Comparison of ENCODE assay signal across 8 cellular contexts in the genomic region with DNA sequence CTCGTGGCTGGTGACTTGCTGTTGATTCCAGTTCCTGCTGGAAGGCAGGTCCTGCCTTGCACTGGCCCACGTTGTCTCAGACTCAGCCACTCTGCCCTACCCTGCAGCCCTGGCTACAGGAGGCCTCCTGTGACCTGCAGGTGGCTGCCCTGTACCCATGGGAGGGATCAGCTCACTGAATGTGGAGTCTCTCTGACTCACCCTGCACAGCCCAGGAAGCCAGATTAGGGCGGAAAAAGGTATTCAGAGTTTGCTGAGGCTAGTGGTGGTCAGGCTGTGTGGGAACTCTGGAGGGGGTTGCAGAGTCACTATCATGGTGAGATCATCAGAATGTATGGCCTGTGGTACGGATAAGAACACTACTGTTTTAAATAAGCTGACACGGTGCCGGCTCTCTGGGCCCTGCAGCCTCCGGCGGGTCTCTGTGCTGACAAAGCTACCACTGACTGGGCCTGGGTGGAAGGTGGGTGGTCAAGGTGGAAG. TPM values are rescaled to one million over a fixed set of nuclear protein-coding genes. Genes with fewer than 3 reads are reported as not detected.
DNase-seq lines count a peak whose midpoint lies in the region; ATAC-seq and TF ChIP-seq lines count a peak whose summit lies in the region.

No MANE protein-coding gene starts in this region.

- H3K9me3 ChIP-seq in sigmoid colon = no peaks in the 10 kb centered on the region

- peak overlapping the region in 1 of 4 donors; percentile 42 for H3K27ac ChIP-seq in sigmoid colon

- H3K36me3 ChIP-seq in sigmoid colon = peaks cover 0 to 44% (median 2%) of the 10 kb centered on the region in 4 donors

- peaks cover 0 to 29% (median 19%) of the 10 kb centered on the region in 4 donors for H3K4me1 ChIP-seq in sigmoid colon

- DNase-seq in DMS53 treated with DMSO at 0.1 percent for 48 hours (lab: John Stamatoyannopoulos, UW; ENCODE audit: unreplicated experiment) (peak; percentile 32), Kasumi-1 (lab: John Stamatoyannopoulos, UW) (peak; percentile 46 to 59), left kidney (ENCODE audit: low read depth, low spot score) (peak; percentile 36), NCI-H2081 (lab: John Stamatoyannopoulos, UW) (no peak), sigmoid colon (no peak), ureter (ENCODE audit: low spot score) (no peak), NCI-H446 treated with DMSO at 0.1 percent for 48 hours (lab: John Stamatoyannopoulos, UW) (no peak)
- DNase-seq in activated naive CD8-positive, alpha-beta T cell treated with anti-CD3 and anti-CD28 coated beads, Interleukin-2, amount 10 ng/mL, durations not matched to agents 7 days and 5 days = no peak

- no peak for TF ChIP-seq EP300 in sigmoid colon (IDR thresholded peaks at IDR 0.05)

- TF ChIP-seq CTCF in sigmoid colon (IDR thresholded peaks at IDR 0.05) = no peak

- no peak overlapping the region for H3K4me3 ChIP-seq in sigmoid colon

- intact Hi-C loops in sigmoid colon (cut with DNase I) = loop anchor here (2.0 to 10.0 kb wide), 2 partner anchors 20 to 472 kb away; a partner anchor contains a TSS

- no peaks in the 10 kb centered on the region for H3K27me3 Mint-ChIP-seq in activated naive CD8-positive, alpha-beta T cell treated with anti-CD3 and anti-CD28 coated beads, Interleukin-2, amount 10 ng/mL, durations not matched to agents 7 days and 5 days

- peak; percentile 65 for ATAC-seq in activated naive CD8-positive, alpha-beta T cell treated with anti-CD3 and anti-CD28 coated beads, Interleukin-2, amount 10 ng/mL, durations not matched to agents 7 days and 5 days (ENCODE audit: low read depth)

- peak overlapping the region; percentile 45 for H3K27ac Mint-ChIP-seq in activated naive CD8-positive, alpha-beta T cell treated with anti-CD3 and anti-CD28 coated beads, Interleukin-2, amount 10 ng/mL, durations not matched to agents 7 days and 5 days

- no peaks in the 10 kb centered on the region for H3K4me1 Mint-ChIP-seq in activated naive CD8-positive, alpha-beta T cell treated with anti-CD3 and anti-CD28 coated beads, Interleukin-2, amount 10 ng/mL, durations not matched to agents 7 days and 5 days

- H3K4me3 Mint-ChIP-seq in activated naive CD8-positive, alpha-beta T cell treated with anti-CD3 and anti-CD28 coated beads, Interleukin-2, amount 10 ng/mL, durations not matched to agents 7 days and 5 days = no peak overlapping the region

- WGBS in sigmoid colon, 2 donors = 68 to 69% methylated on average over 8 of the region's 8 CpGs

- no peak for TF ChIP-seq POLR2A in sigmoid colon (IDR thresholded peaks at IDR 0.05)

- POLR2A ChIA-PET in activated naive CD8-positive, alpha-beta T cell treated with anti-CD3 and anti-CD28 coated beads, Interleukin-2, amount 10 ng/mL, durations not matched to agents 7 days and 5 days (lab: Charles Lee) = interaction anchor here (0.7 to 1.8 kb wide), 3 partner anchors 9 to 24 kb away, joined by 4 to 5 read pairs (median 4); a partner anchor contains a TSS

- H3K36me3 Mint-ChIP-seq in activated naive CD8-positive, alpha-beta T cell treated with anti-CD3 and anti-CD28 coated beads, Interleukin-2, amount 10 ng/mL, durations not matched to agents 7 days and 5 days = no peaks in the 10 kb centered on the region

- no peaks in the 10 kb centered on the region for H3K9me3 Mint-ChIP-seq in activated naive CD8-positive, alpha-beta T cell treated with anti-CD3 and anti-CD28 coated beads, Interleukin-2, amount 10 ng/mL, durations not matched to agents 7 days and 5 days

- no peaks in the 10 kb centered on the region for H3K27me3 ChIP-seq in sigmoid colon

RNA-seq across cellular contexts. Expression of a gene that starts 24.7 kb away (rescaled TPM):
- 10 to 100 TPM; 29.3 to 29.5 TPM for total RNA-seq in activated naive CD8-positive, alpha-beta T cell treated with anti-CD3 and anti-CD28 coated beads, Interleukin-2, amount 10 ng/mL, durations not matched to agents 7 days and 5 days
- 100 to 1,000 TPM; 147 to 317 (median 226) TPM for total RNA-seq in sigmoid colon
- polyA plus RNA-seq in sigmoid colon = 100 to 1,000 TPM in 2 of 3 donors, 10 to 100 TPM in 1; 45.6 to 198 (median 163) TPM
- total RNA-seq in ureter = 109 TPM

RNA-seq across cellular contexts. Expression of a gene that starts 27.7 kb away (rescaled TPM):
- 10 to 100 TPM; 54.6 to 62.3 TPM for total RNA-seq in activated naive CD8-positive, alpha-beta T cell treated with anti-CD3 and anti-CD28 coated beads, Interleukin-2, amount 10 ng/mL, durations not matched to agents 7 days and 5 days
- total RNA-seq in sigmoid colon (10 to 100 TPM; 26.0 to 48.2 (median 37.2) TPM), ureter (53.3 TPM)
- 100 to 1,000 TPM in 1 of 3 donors, 10 to 100 TPM in 2; 33.0 to 117 (median 48.6) TPM for polyA plus RNA-seq in sigmoid colon

Comparison
In these comparisons a context has a peak if more than half of its experiments do, and no peak if none do; other contexts are left out.
1. DNase-seq: peak in DMS53 treated with DMSO at 0.1 percent for 48 hours (single experiment), Kasumi-1 (2 of 2) and left kidney (single experiment); none in activated naive CD8-positive, alpha-beta T cell treated with anti-CD3 and anti-CD28 coated beads, Interleukin-2, amount 10 ng/mL, durations not matched to agents 7 days and 5 days (single experiment), NCI-H2081 (0 of 2), sigmoid colon (single experiment), ureter (single experiment) and NCI-H446 treated with DMSO at 0.1 percent for 48 hours (single experiment).